Comparison of ENCODE assay signal across 1 cellular context in the genomic region with DNA sequence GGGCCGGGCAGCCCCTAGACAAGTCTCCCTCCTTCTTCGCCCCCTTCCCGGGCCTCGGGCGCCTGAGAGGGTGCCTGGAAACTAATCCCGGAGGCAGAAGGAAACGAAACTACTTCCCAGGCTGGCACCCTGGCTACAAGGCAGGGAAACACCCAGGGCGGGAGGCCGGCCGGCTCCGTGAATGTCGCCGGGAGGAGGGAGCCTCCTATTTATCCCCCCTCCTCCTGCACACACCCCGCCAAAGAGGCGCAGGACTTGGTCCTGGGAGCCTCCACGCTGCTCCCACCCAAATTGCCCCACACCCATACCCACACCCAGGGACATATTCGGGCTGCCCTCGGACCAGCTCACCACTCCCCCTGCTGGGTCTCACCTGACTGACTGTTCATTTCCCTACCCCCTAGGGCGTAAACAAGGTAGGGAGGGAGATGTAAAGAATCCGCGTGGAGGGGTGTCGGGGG.
TF ChIP-seq lines count a peak whose summit lies in the region.

BTC (minus strand) TSS at position 183 of the 461 bp plus-strand sequence. CDS start 198 bp downstream, outside the sequence.

TF ChIP-seq in WTC11, 78 proteins besides CTCF, POLR2A, EP300 and RAD21 (continued from another document):
- TF ChIP-seq, protein P1, sequence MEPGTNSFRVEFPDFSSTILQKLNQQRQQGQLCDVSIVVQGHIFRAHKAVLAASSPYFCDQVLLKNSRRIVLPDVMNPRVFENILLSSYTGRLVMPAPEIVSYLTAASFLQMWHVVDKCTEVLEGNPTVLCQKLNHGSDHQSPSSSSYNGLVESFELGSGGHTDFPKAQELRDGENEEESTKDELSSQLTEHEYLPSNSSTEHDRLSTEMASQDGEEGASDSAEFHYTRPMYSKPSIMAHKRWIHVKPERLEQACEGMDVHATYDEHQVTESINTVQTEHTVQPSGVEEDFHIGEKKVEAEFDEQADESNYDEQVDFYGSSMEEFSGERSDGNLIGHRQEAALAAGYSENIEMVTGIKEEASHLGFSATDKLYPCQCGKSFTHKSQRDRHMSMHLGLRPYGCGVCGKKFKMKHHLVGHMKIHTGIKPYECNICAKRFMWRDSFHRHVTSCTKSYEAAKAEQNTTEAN (CRISPR knock-in tag; IDR thresholded peaks at IDR 0.05): no peak
- TF ChIP-seq ZNF423 (CRISPR knock-in tag; IDR thresholded peaks at IDR 0.05): peak; percentile 40; the same call in 1 of the 2 replicates
